Comparison of ENCODE assay signal across 18 cellular contexts in the genomic region with DNA sequence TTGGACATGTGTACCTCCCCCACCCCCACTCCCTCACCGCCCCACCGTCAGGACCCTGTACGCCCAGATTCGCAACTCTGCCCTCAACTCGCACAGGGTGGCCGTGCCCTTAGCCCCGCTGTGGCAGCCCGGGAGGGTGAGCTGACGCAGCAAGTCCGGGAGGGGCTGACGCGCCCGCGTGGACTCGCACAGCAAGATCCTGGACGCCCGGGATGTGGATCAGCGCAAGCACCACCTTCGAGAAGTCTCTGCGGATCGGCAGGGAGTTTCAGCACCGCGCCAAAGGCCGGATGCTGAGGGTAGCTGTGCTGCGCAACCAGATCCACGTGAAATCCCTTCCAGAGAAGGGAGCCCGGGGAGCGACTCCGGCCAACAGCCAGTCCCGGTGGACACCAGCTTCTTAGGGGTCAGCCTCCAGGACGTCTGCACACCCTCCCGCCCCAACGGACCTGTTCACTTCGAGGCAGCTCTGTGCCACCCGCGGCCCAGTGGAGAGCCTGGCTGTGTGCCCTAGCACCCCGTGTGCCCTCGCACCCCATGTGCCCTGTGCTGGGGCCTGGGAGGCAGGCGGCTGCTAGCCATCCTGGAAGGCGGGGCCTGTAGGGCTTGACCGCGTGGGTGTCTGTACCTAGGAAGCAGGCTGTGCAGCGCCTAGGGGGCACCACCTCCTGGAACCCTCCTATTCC. TPM values are rescaled to one million over a fixed set of nuclear protein-coding genes. Genes with fewer than 3 reads are reported as not detected.
DNase-seq lines count a peak whose midpoint lies in the region; ATAC-seq, FAIRE-seq and TF ChIP-seq lines count a peak whose summit lies in the region.
"Had no signal": no experiment of that assay in that cellular context is flagged by ENCODE, and none has a peak within 500 bp of the region (broad histone marks: within the 10 kb centered on the region; RNA-seq: fewer than 3 reads in every experiment).

No MANE protein-coding gene starts in this region.

- H3K4me1 Mint-ChIP-seq in GM23338 = peaks cover 13% of the 10 kb centered on the region
- H3K4me1 Mint-ChIP-seq: nephron had no signal

- H3K79me2 ChIP-seq in GM23338 (replicated peaks; ENCODE audit: insufficient read depth) (no peaks in the 10 kb centered on the region), K562 (ENCODE audit: control insufficient read depth, insufficient read depth, low read length) (no peaks in the 10 kb centered on the region), mesendoderm (ENCODE audit: control insufficient read depth, insufficient read depth, low read length) (no peaks in the 10 kb centered on the region)

- BruUV-seq in K562 (replicated peaks; lab: Mats Ljungman, UMichigan) = no TSS peak

- ATAC-seq in GM23338 = peak; percentile 87
- peak; percentile 34 for ATAC-seq in K562
- ATAC-seq in HG02623 (IDR thresholded peaks at IDR 0.05; ENCODE audit: unreplicated experiment) = no peak

- H3K9me2 ChIP-seq in GM23338 (ENCODE audit: insufficient read depth) = no peaks in the 10 kb centered on the region

- in situ Hi-C loops in K562 (cut with MboI) = no loop called here

- H3K27me3 ChIP-seq in GM23338 (ENCODE audit: insufficient read depth) (peaks cover 12% of the 10 kb centered on the region; the same call in 1 of the 2 replicates), K562 (ENCODE audit: control insufficient read depth in 2 of 2, insufficient read depth in 2 of 2, low read length in 2 of 2) (no peaks in the 10 kb centered on the region), mesendoderm (ENCODE audit: insufficient read depth, low read length, poor library complexity) (no peaks in the 10 kb centered on the region), thyroid gland (no peaks in the 10 kb centered on the region), sigmoid colon (peaks cover 7 to 38% (median 8%) of the 10 kb centered on the region in 3 donors)

- 85% methylated on average over 19 of the region's 43 CpGs for WGBS in K562 (ENCODE audit: insufficient coverage, low coverage, missing lambda C conversion rate)
- no CpG with 5 or more reads among the region's 43 CpGs for WGBS in mesendoderm (ENCODE audit: extremely low coverage, insufficient coverage, low lambda C conversion rate)
- 15 to 43% methylated on average over 18 to 19 of the region's 43 CpGs for WGBS in thyroid gland, 2 donors
- 29 to 51% methylated on average over 43 of the region's 43 CpGs for WGBS in sigmoid colon, 2 donors

- no peaks in the 10 kb centered on the region for H3K36me3 ChIP-seq in GM23338 (ENCODE audit: insufficient read depth)
- H3K36me3 ChIP-seq in K562 (ENCODE audit: control insufficient read depth, insufficient read depth, low read length) = no peaks in the 10 kb centered on the region
- no peaks in the 10 kb centered on the region for H3K36me3 ChIP-seq in mesendoderm (ENCODE audit: control insufficient read depth, insufficient read depth, low read length)
- H3K36me3 ChIP-seq in thyroid gland = no peaks in the 10 kb centered on the region
- H3K36me3 ChIP-seq in sigmoid colon = no peaks in the 10 kb centered on the region

- no peak overlapping the region for H2BK5ac ChIP-seq in mesendoderm (ENCODE audit: low read length)

- H3K4me3 ChIP-seq in GM23338 (no peak overlapping the region), K562 (no peak overlapping the region), mesendoderm (ENCODE audit: low read length) (no peak overlapping the region), thyroid gland (replicated peaks in 1 of 3) (no peak overlapping the region), sigmoid colon (no peak overlapping the region)

- H4K20me1 ChIP-seq in GM23338 (replicated peaks; ENCODE audit: insufficient read depth) (no peaks in the 10 kb centered on the region), K562 (replicated peaks; ENCODE audit: control insufficient read depth, insufficient read depth, low read length) (no peaks in the 10 kb centered on the region)

- no peak overlapping the region for H2AK5ac ChIP-seq in mesendoderm (ENCODE audit: low read length)

- no peak overlapping the region for H3K56ac ChIP-seq in mesendoderm (ENCODE audit: low read length)

- no peaks in the 10 kb centered on the region for H3K79me1 ChIP-seq in mesendoderm (ENCODE audit: low read length)

- no peak overlapping the region for H2BK120ac ChIP-seq in mesendoderm (ENCODE audit: low read depth, low read length)

- no peak for TF ChIP-seq RAD21 in K562 (CRISPR knock-in tag; conservative IDR thresholded peaks at IDR 0.05 in 1 of 2, IDR thresholded peaks at IDR 0.05 in 1 of 2)

- H3K27ac Mint-ChIP-seq in GM23338 = no peak overlapping the region
- H3K27ac Mint-ChIP-seq: nephron had no signal

- intact Hi-C loops in K562 (cut with micrococcal nuclease) (no loop called here), thyroid gland (cut with DNase I) (no loop called here), sigmoid colon (cut with DNase I) (no loop called here)

- H3K9ac ChIP-seq in K562 (ENCODE audit: insufficient read depth in 1 of 2, low read depth in 2 of 2, low read length in 2 of 2) (no peak overlapping the region), mesendoderm (ENCODE audit: low read length) (no peak overlapping the region)

- no peak overlapping the region for H4K5ac ChIP-seq in mesendoderm (ENCODE audit: low read length)

- peaks cover 14% of the 10 kb centered on the region for H3K27me3 Mint-ChIP-seq in GM23338 (ENCODE audit: insufficient read depth, low read depth, poor library complexity)

- TF ChIP-seq EP300 in K562 (IDR thresholded peaks at IDR 0.05; ENCODE audit: low read length) (no peak), sigmoid colon (IDR thresholded peaks at IDR 0.05) (no peak)

- no peak overlapping the region for H4K8ac ChIP-seq in mesendoderm (ENCODE audit: low read depth, low read length)

- CTCF ChIA-PET in K562 (lab: Yijun Ruan, JAX; ENCODE audit: low intra/inter-chr PET ratio) = no interaction called here

- H3K9me3 Mint-ChIP-seq in GM23338 = no peaks in the 10 kb centered on the region; the same call in 2 of the 3 replicates
- H3K9me3 Mint-ChIP-seq: central memory CD8-positive, alpha-beta T cell; nephron had no signal

- TF ChIP-seq CTCF in GM23338 (conservative IDR thresholded peaks at IDR 0.05; ENCODE audit: low read depth in 2 of 2) = peak; percentile 26 to 50
- no peak for TF ChIP-seq CTCF in K562 (IDR thresholded peaks at IDR 0.05 in 2 of 3, conservative IDR thresholded peaks at IDR 0.05 in 1 of 3; ENCODE audit: insufficient read depth in 2 of 3, low read depth in 1 of 3, low read length in 3 of 3)
- no peak for TF ChIP-seq CTCF in thyroid gland (IDR thresholded peaks at IDR 0.05)
- no peak for TF ChIP-seq CTCF in sigmoid colon (IDR thresholded peaks at IDR 0.05)

- 0 out of 2 replicates have a peak, but pooled peaks cover 6% of the 10 kb centered on the region for H3F3A ChIP-seq in GM23338 (replicated peaks; ENCODE audit: low read depth)

- peak; percentile 16 for DNase-seq in AG08396 (ENCODE audit: low spot score)
- peak; percentile 47 for DNase-seq in GM23338 (ENCODE audit: low spot score)
- DNase-seq in K562 (ENCODE audit: extremely low read depth in 1 of 4, low spot score in 3 of 4) = no peak
- DNase-seq in mesendoderm = peak; percentile 16
- DNase-seq in thyroid gland = no peak
- DNase-seq in globus pallidus (ENCODE audit: low spot score) = no peak
- no peak for DNase-seq in sigmoid colon
- DNase-seq: activated gamma-delta T cell; NCI-H1092; NCI-H774; Right ventricle myocardium superior; stimulated activated CD8-positive, alpha-beta memory T cell treated with anti-CD3 and anti-CD28 coated beads, Interleukin-4, amount 100 ng/mL, for 48 hours had no signal

- H3K4ac ChIP-seq in mesendoderm (ENCODE audit: low read depth, low read length) = no peak overlapping the region

- no peak overlapping the region for H3K23ac ChIP-seq in mesendoderm (ENCODE audit: low read length)

- no peaks in the 10 kb centered on the region for H3K9me3 ChIP-seq in K562 (replicated peaks; ENCODE audit: control insufficient read depth, insufficient read depth, low read depth, low read length)
- H3K9me3 ChIP-seq in thyroid gland = no peaks in the 10 kb centered on the region
- H3K9me3 ChIP-seq in sigmoid colon = no peaks in the 10 kb centered on the region

- POLR2A ChIA-PET in K562 (lab: Yijun Ruan, JAX) = interaction anchor here (0.9 kb wide), 1 partner anchor 14 kb away, joined by 3 read pairs; no protein-coding TSS in a partner anchor

- H2AFZ ChIP-seq in GM23338 = peak overlapping the region; percentile 88
- H2AFZ ChIP-seq in K562 (ENCODE audit: low read depth, low read length) = no peak overlapping the region

- H3K4me2 ChIP-seq in GM23338 (no peak overlapping the region), K562 (ENCODE audit: insufficient read depth, low read length) (no peak overlapping the region), mesendoderm (ENCODE audit: low read length) (no peak overlapping the region)

- H3K27ac ChIP-seq in GM23338 (ENCODE audit: low read depth) = no peak overlapping the region
- H3K27ac ChIP-seq in K562 (ENCODE audit: extremely low read depth, low read depth, low read length) = no peak overlapping the region
- H3K27ac ChIP-seq in mesendoderm (ENCODE audit: low read depth, low read length) = no peak overlapping the region
- H3K27ac ChIP-seq in thyroid gland = no peak overlapping the region
- no peak overlapping the region for H3K27ac ChIP-seq in sigmoid colon
- H3K27ac ChIP-seq: C4-2B had no signal

- H2BK15ac ChIP-seq in mesendoderm (replicated peaks; ENCODE audit: low read depth) = no peak overlapping the region

- H3K9me1 ChIP-seq in K562 (ENCODE audit: control insufficient read depth, insufficient read depth, low read length) = no peaks in the 10 kb centered on the region

- H3K18ac ChIP-seq in mesendoderm (ENCODE audit: low read length) = no peak overlapping the region

- H3K4me1 ChIP-seq in GM23338 (ENCODE audit: insufficient read depth) = peaks cover 18% of the 10 kb centered on the region
- H3K4me1 ChIP-seq in K562 (replicated peaks in 1 of 2; ENCODE audit: control insufficient read depth in 2 of 2, insufficient read depth in 2 of 2, low read length in 2 of 2) = peaks cover 0 to 22% of the 10 kb centered on the region in 2 experiments; a peak in 2 of 5 replicates
- peaks cover 2% of the 10 kb centered on the region for H3K4me1 ChIP-seq in mesendoderm (ENCODE audit: control insufficient read depth, low read depth, low read length)
- H3K4me1 ChIP-seq in thyroid gland = no peaks in the 10 kb centered on the region
- no peaks in the 10 kb centered on the region for H3K4me1 ChIP-seq in sigmoid colon

- FAIRE-seq in K562 (lab: Jason Lieb, UNC) = no peak
- FAIRE-seq: islet of Langerhans had no signal

- H3K36me3 Mint-ChIP-seq in GM23338 (ENCODE audit: low read depth) = no peaks in the 10 kb centered on the region; the same call in 2 of the 3 replicates

- no peak for TF ChIP-seq POLR2A in K562 (conservative IDR thresholded peaks at IDR 0.05)
- TF ChIP-seq POLR2A in thyroid gland (IDR thresholded peaks at IDR 0.05) = no peak
- no peak for TF ChIP-seq POLR2A in sigmoid colon (IDR thresholded peaks at IDR 0.05)

- H3K4me3 Mint-ChIP-seq in GM23338 = no peak overlapping the region
- H3K4me3 Mint-ChIP-seq: central memory CD8-positive, alpha-beta T cell; nephron had no signal

RNA-seq across cellular contexts. Expression of gene GJA10, which starts 6.7 kb away (rescaled TPM):
- not detected in 2 replicates for total RNA-seq in GM23338 (2014; rRNA removed; shearing (Covaris generic))
- polyA plus RNA-seq in GM23338 (2016; fragmentation: Nextera tagmentation; extraction: Ambion mirVana) = not detected in 2 replicates
- not detected in 2 replicates for total RNA-seq in K562 (2011; cell fraction: chromatin; rRNA removed; ENCODE audit: low replicate concordance)
- not detected in 2 replicates for total RNA-seq in K562 (2011; cell fraction: nucleolus; rRNA removed)
- total RNA-seq in K562 (2011; cell fraction: nucleoplasm; rRNA removed) = not detected in 2 replicates
- total RNA-seq in K562 (2014; rRNA removed) = not detected in 2 replicates
- total RNA-seq in K562 (2014; rRNA removed; fragmentation: Illumina TruSeq; extraction: Trizol) = not detected in 2 replicates
- total RNA-seq in K562 (2015; rRNA removed; fragmentation: Illumina TruSeq; extraction: Trizol) = not detected in 2 replicates
- total RNA-seq in K562 (2021) = not detected in 2 replicates
- not detected in 2 replicates for polyA plus RNA-seq in K562 (2011; rRNA removed)
- not detected in 2 replicates for polyA plus RNA-seq in K562 (2011; cell fraction: cytosol; rRNA removed)
- not detected in 2 replicates for polyA plus RNA-seq in K562 (2011; cell fraction: nucleus; rRNA removed)
- polyA plus RNA-seq in K562 (2012) = not detected in 2 replicates
- not detected in 2 replicates for polyA plus RNA-seq in K562 (2014; fragmentation: Illumina TruSeq; extraction: Trizol)
- not detected for polyA plus RNA-seq in K562 (2014; fragmentation: Nextera tagmentation; extraction: Ambion mirVana)
- not detected in 2 replicates for polyA plus RNA-seq in K562 (2014; rRNA removed)
- not detected in 2 replicates for polyA minus RNA-seq in K562 (2011; rRNA and poly(A)+ RNA removed)
- polyA minus RNA-seq in K562 (2011; cell fraction: cytosol; rRNA and poly(A)+ RNA removed) = not detected in 2 replicates
- not detected in 2 replicates for polyA minus RNA-seq in K562 (2011; cell fraction: nucleus; rRNA and poly(A)+ RNA removed)
- polyA plus RNA-seq in mesendoderm (2013, experiment 1 of 2) = 0.07 TPM
- not detected for polyA plus RNA-seq in mesendoderm (2013, experiment 2 of 2)
- total RNA-seq in thyroid gland = not detected
- total RNA-seq in sigmoid colon = not detected
- polyA plus RNA-seq in sigmoid colon = not detected
- total RNA-seq: HT1080, Right ventricle myocardium superior had no signal

RNA-seq across cellular contexts. Expression of gene CASP8AP2, which starts 57.9 kb away (rescaled TPM):
- 22.8 and 31.3 TPM in 2 replicates for total RNA-seq in GM23338 (2014; rRNA removed; shearing (Covaris generic))
- polyA plus RNA-seq in GM23338 (2016; fragmentation: Nextera tagmentation; extraction: Ambion mirVana) (51.7 and 75.5 TPM in 2 replicates), K562 (2011; rRNA removed) (18.7 and 20.9 TPM in 2 replicates), K562 (2014; fragmentation: Illumina TruSeq; extraction: Trizol) (15.9 and 19.5 TPM in 2 replicates), K562 (2014; fragmentation: Nextera tagmentation; extraction: Ambion mirVana) (10 to 100 TPM; 10.6 to 14.6 TPM), K562 (2014; rRNA removed) (11.3 and 13.3 TPM in 2 replicates), sigmoid colon (1 to 10 TPM; 2.1 to 6.3 (median 3.6) TPM)
- total RNA-seq in K562 (2011; cell fraction: chromatin; rRNA removed; ENCODE audit: low replicate concordance) = 54.6 and 116 TPM in 2 replicates
- total RNA-seq in K562 (2011; cell fraction: nucleolus; rRNA removed) = 32.2 and 36.5 TPM in 2 replicates
- total RNA-seq in K562 (2011; cell fraction: nucleoplasm; rRNA removed) = 77.7 and 94.6 TPM in 2 replicates
- total RNA-seq in K562 (2014; rRNA removed) (12.1 and 12.5 TPM in 2 replicates), K562 (2014; rRNA removed; fragmentation: Illumina TruSeq; extraction: Trizol) (27.6 and 34.8 TPM in 2 replicates), K562 (2015; rRNA removed; fragmentation: Illumina TruSeq; extraction: Trizol) (29.3 and 30.0 TPM in 2 replicates), K562 (2021) (19.1 TPM in 2 replicates), thyroid gland (10 to 100 TPM; 16.4 to 22.6 (median 18.0) TPM), sigmoid colon (10 to 100 TPM; 16.4 to 25.8 (median 20.7) TPM)
- polyA plus RNA-seq in K562 (2011; cell fraction: cytosol; rRNA removed) = 2.5 and 5.3 TPM in 2 replicates
- 18.6 and 21.2 TPM in 2 replicates for polyA plus RNA-seq in K562 (2011; cell fraction: nucleus; rRNA removed)
- 10.5 and 11.7 TPM in 2 replicates for polyA plus RNA-seq in K562 (2012)
- 58.4 and 70.1 TPM in 2 replicates for polyA minus RNA-seq in K562 (2011; rRNA and poly(A)+ RNA removed)
- polyA minus RNA-seq in K562 (2011; cell fraction: cytosol; rRNA and poly(A)+ RNA removed) = 14.0 and 16.0 TPM in 2 replicates
- 24.1 and 32.8 TPM in 2 replicates for polyA minus RNA-seq in K562 (2011; cell fraction: nucleus; rRNA and poly(A)+ RNA removed)
- 13.3 TPM for polyA plus RNA-seq in mesendoderm (2013, experiment 1 of 2)
- polyA plus RNA-seq in mesendoderm (2013, experiment 2 of 2) = 12.9 TPM

Comparison
In these comparisons a context has a peak if more than half of its experiments do, and no peak if none do; other contexts are left out.
1. DNase-seq: peak in AG08396 (single experiment), GM23338 (single experiment) and mesendoderm (single experiment); none in K562 (0 of 4), thyroid gland (0 of 2), globus pallidus (single experiment) and sigmoid colon (single experiment).
2. CTCF ChIP-seq: peak in GM23338 (2 of 2); none in K562 (0 of 3), thyroid gland (0 of 6) and sigmoid colon (0 of 4).